Comparison of ENCODE assay signal across 1 cellular context in genomic region chr13:112885782-112886268, GRCh38.
TF ChIP-seq lines count a peak whose summit lies in the region.

No MANE protein-coding gene starts in this region.

TF ChIP-seq in HepG2, 621 proteins besides CTCF, POLR2A, EP300 and RAD21 (continued from another document and continues in another):
- peak; percentile 56; the same call in 1 of the 2 replicates for TF ChIP-seq ARID5B (CRISPR knock-in tag; IDR thresholded peaks at IDR 0.05)
- no peak for TF ChIP-seq MAFF (IDR thresholded peaks at IDR 0.05; ENCODE audit: low read depth, low read length)
- TF ChIP-seq ZZZ3 (CRISPR knock-in tag; IDR thresholded peaks at IDR 0.05; ENCODE audit: borderline replicate concordance) = no peak
- 0 out of 2 replicates have a peak, but pooled peaks have one; percentile 34 for TF ChIP-seq GLI4 (CRISPR knock-in tag; IDR thresholded peaks at IDR 0.05; ENCODE audit: borderline replicate concordance)
- no peak for TF ChIP-seq GABPA (IDR thresholded peaks at IDR 0.05; ENCODE audit: low read depth, low read length)
- TF ChIP-seq GABPA (CRISPR knock-in tag; IDR thresholded peaks at IDR 0.05; ENCODE audit: low read depth) = no peak
- TF ChIP-seq FOXP1 (IDR thresholded peaks at IDR 0.05) = no peak
- TF ChIP-seq FOXP1 (CRISPR knock-in tag; IDR thresholded peaks at IDR 0.05) = no peak
- TF ChIP-seq MTF1 (CRISPR knock-in tag; IDR thresholded peaks at IDR 0.05) = no peak
- TF ChIP-seq ZSCAN12 (CRISPR knock-in tag; IDR thresholded peaks at IDR 0.05) = no peak
- no peak for TF ChIP-seq ZNF724P (CRISPR knock-in tag; IDR thresholded peaks at IDR 0.05; ENCODE audit: borderline replicate concordance)
- TF ChIP-seq STAG1 (CRISPR knock-in tag; IDR thresholded peaks at IDR 0.05) = no peak; the same call in 1 of the 2 replicates
- TF ChIP-seq ZNF333 (CRISPR knock-in tag; IDR thresholded peaks at IDR 0.05; ENCODE audit: borderline replicate concordance) = no peak
- TF ChIP-seq BORCS8-MEF2B (CRISPR knock-in tag; IDR thresholded peaks at IDR 0.05) = peak; percentile 81
- no peak for TF ChIP-seq ZNF382 (CRISPR knock-in tag; IDR thresholded peaks at IDR 0.05; ENCODE audit: borderline replicate concordance)
- no peak for TF ChIP-seq GPBP1L1 (CRISPR knock-in tag; IDR thresholded peaks at IDR 0.05)
- no peak for TF ChIP-seq ATM (IDR thresholded peaks at IDR 0.05; ENCODE audit: borderline replicate concordance)
- TF ChIP-seq SNAPC5 (CRISPR knock-in tag; IDR thresholded peaks at IDR 0.05; ENCODE audit: borderline replicate concordance) = no peak
- TF ChIP-seq ATAD3A (CRISPR knock-in tag; IDR thresholded peaks at IDR 0.05) = no peak
- peak; percentile 72 for TF ChIP-seq SALL1 (CRISPR knock-in tag; IDR thresholded peaks at IDR 0.05)
- TF ChIP-seq SETDB1 (CRISPR knock-in tag; IDR thresholded peaks at IDR 0.05; ENCODE audit: borderline replicate concordance) = no peak
- TF ChIP-seq POLR2G (IDR thresholded peaks at IDR 0.05; ENCODE audit: low read depth, low read length) = peak; percentile 76
- TF ChIP-seq ZNF768 (CRISPR knock-in tag; IDR thresholded peaks at IDR 0.05) = peak; percentile 58; the same call in 1 of the 2 replicates
- TF ChIP-seq MLLT10 (CRISPR knock-in tag; IDR thresholded peaks at IDR 0.05) = no peak
- TF ChIP-seq U2AF2 (IDR thresholded peaks at IDR 0.05; ENCODE audit: low read depth, low read length) = no peak
- no peak for TF ChIP-seq PRDM15 (CRISPR knock-in tag; IDR thresholded peaks at IDR 0.05)
- TF ChIP-seq ATF2 (CRISPR knock-in tag; IDR thresholded peaks at IDR 0.05) = 0 out of 2 replicates have a peak, but pooled peaks have one; percentile 66
- TF ChIP-seq ZNF451 (CRISPR knock-in tag; IDR thresholded peaks at IDR 0.05) = peak; percentile 72
- no peak for TF ChIP-seq ZKSCAN8 (CRISPR knock-in tag; IDR thresholded peaks at IDR 0.05; ENCODE audit: borderline replicate concordance)
- TF ChIP-seq THAP11 (CRISPR knock-in tag; IDR thresholded peaks at IDR 0.05) = no peak
- TF ChIP-seq SIX4 (CRISPR knock-in tag; IDR thresholded peaks at IDR 0.05) = 0 out of 2 replicates have a peak, but pooled peaks have one; percentile 31
- no peak for TF ChIP-seq ATF6 (CRISPR knock-in tag; conservative IDR thresholded peaks at IDR 0.05)
- TF ChIP-seq ELF3 (CRISPR knock-in tag; IDR thresholded peaks at IDR 0.05) = peak; percentile 12; the same call in 1 of the 2 replicates
- no peak for TF ChIP-seq ZNF414 (CRISPR knock-in tag; IDR thresholded peaks at IDR 0.05)
- peak; percentile 64; the same call in 1 of the 2 replicates for TF ChIP-seq ZBTB7B (CRISPR knock-in tag; IDR thresholded peaks at IDR 0.05)
- TF ChIP-seq ZNF513 (CRISPR knock-in tag; conservative IDR thresholded peaks at IDR 0.05) = no peak
- TF ChIP-seq ADNP (CRISPR knock-in tag; IDR thresholded peaks at IDR 0.05) = no peak
- TF ChIP-seq SMARCE1 (IDR thresholded peaks at IDR 0.05; ENCODE audit: borderline replicate concordance) = no peak
- 0 out of 2 replicates have a peak, but pooled peaks have one; percentile 43 for TF ChIP-seq PHF8 (CRISPR knock-in tag; IDR thresholded peaks at IDR 0.05)
- TF ChIP-seq RARG (CRISPR knock-in tag; IDR thresholded peaks at IDR 0.05; ENCODE audit: low read depth) = no peak
- peak; percentile 74; the same call in 1 of the 2 replicates for TF ChIP-seq TFAP4 (IDR thresholded peaks at IDR 0.05; ENCODE audit: borderline replicate concordance, low read depth)
- no peak for TF ChIP-seq ZSCAN5A (CRISPR knock-in tag; IDR thresholded peaks at IDR 0.05; ENCODE audit: borderline replicate concordance)
- no peak for TF ChIP-seq ZNF891 (CRISPR knock-in tag; IDR thresholded peaks at IDR 0.05)
- peak; percentile 53; the same call in 1 of the 2 replicates for TF ChIP-seq NFKB2 (CRISPR knock-in tag; IDR thresholded peaks at IDR 0.05; ENCODE audit: borderline replicate concordance)
- TF ChIP-seq NR2F6 (IDR thresholded peaks at IDR 0.05) = no peak
- peak; percentile 25; the same call in 1 of the 2 replicates for TF ChIP-seq NR2F6 (CRISPR knock-in tag; IDR thresholded peaks at IDR 0.05)
- TF ChIP-seq ZNF3 (CRISPR knock-in tag; IDR thresholded peaks at IDR 0.05) = no peak
- TF ChIP-seq ELK4 (CRISPR knock-in tag; IDR thresholded peaks at IDR 0.05; ENCODE audit: borderline replicate concordance) = no peak
- TF ChIP-seq ARHGAP35 (CRISPR knock-in tag; IDR thresholded peaks at IDR 0.05; ENCODE audit: borderline replicate concordance) = 0 out of 2 replicates have a peak, but pooled peaks have one; percentile 43
